In genomic region chr12:275784-276183, GRCh38 we compare ENCODE assay signal across 37 cellular contexts. TPM values are rescaled to one million over a fixed set of nuclear protein-coding genes. Genes with fewer than 3 reads are reported as not detected.
"Had no signal": no experiment of that assay in that cellular context is flagged by ENCODE, and none has a peak within 500 bp of the region (broad histone marks: within the 10 kb centered on the region; RNA-seq: fewer than 3 reads in every experiment).

No MANE protein-coding gene starts in this region.

- H3K9ac ChIP-seq: parathyroid adenoma had no signal

- H3K4me1 ChIP-seq: colonic mucosa, foreskin keratinocyte, left lung, parathyroid adenoma, right atrium auricular region, vagina had no signal

- H3K27me3 ChIP-seq: colonic mucosa, esophagus muscularis mucosa, foreskin keratinocyte, gastroesophageal sphincter, heart right ventricle, left lung, right atrium auricular region, tibial nerve, vagina had no signal

- H3K4me3 ChIP-seq: colonic mucosa, esophagus muscularis mucosa, gastroesophageal sphincter, heart right ventricle, left lung, mucosa of descending colon, right atrium auricular region, smooth muscle cell, thoracic aorta, tibial nerve, vagina had no signal

- H3K27ac Mint-ChIP-seq: dendritic cell treated with granulocyte-macrophage colony-stimulating factor and Interleukin-4, amounts not matched to agents 40 ng/mL and 50 ng/mL, for 4 days; endodermal cell; mesothelial cell of epicardium; natural killer cell treated with Interleukin-12 subunit alpha and Interleukin-12 subunit beta and Interleukin-15 and Interleukin-18, amount 100 ng/mL, for 72 hours; progenitor cell of endocrine pancreas; stimulated activated effector memory CD8-positive, alpha-beta T cell treated with anti-CD3 and anti-CD28 coated beads, Interleukin-12 subunit alpha, Interleukin-12 subunit beta, amount 100 ng/mL, for 72 hours; stimulated activated naive CD8-positive, alpha-beta T cell treated with anti-CD3 and anti-CD28 coated beads, Interleukin-15, Interleukin-2, amounts not matched to agents 100 ng/mL and 50 ng/mL, for 24 hours had no signal

- H3K9me3 Mint-ChIP-seq: dendritic cell treated with granulocyte-macrophage colony-stimulating factor and Interleukin-4, amounts not matched to agents 40 ng/mL and 50 ng/mL, for 4 days; endodermal cell; mesothelial cell of epicardium; natural killer cell treated with Interleukin-12 subunit alpha and Interleukin-12 subunit beta and Interleukin-15 and Interleukin-18, amount 100 ng/mL, for 72 hours; neural crest cell; stimulated activated effector memory CD8-positive, alpha-beta T cell treated with anti-CD3 and anti-CD28 coated beads, Interleukin-12 subunit alpha, Interleukin-12 subunit beta, amount 100 ng/mL, for 72 hours; stimulated activated naive CD8-positive, alpha-beta T cell treated with anti-CD3 and anti-CD28 coated beads, Interleukin-15, Interleukin-2, amounts not matched to agents 100 ng/mL and 50 ng/mL, for 24 hours had no signal

- H3K36me3 ChIP-seq: colonic mucosa, esophagus muscularis mucosa, right atrium auricular region, thoracic aorta, vagina had no signal

- H3K36me3 Mint-ChIP-seq: naive B cell had no signal

- H3K4me3 Mint-ChIP-seq: dendritic cell treated with granulocyte-macrophage colony-stimulating factor and Interleukin-4, amounts not matched to agents 40 ng/mL and 50 ng/mL, for 4 days; endodermal cell; mesothelial cell of epicardium; naive B cell; natural killer cell treated with Interleukin-12 subunit alpha and Interleukin-12 subunit beta and Interleukin-15 and Interleukin-18, amount 100 ng/mL, for 72 hours; neural crest cell; stimulated activated effector memory CD8-positive, alpha-beta T cell treated with anti-CD3 and anti-CD28 coated beads, Interleukin-12 subunit alpha, Interleukin-12 subunit beta, amount 100 ng/mL, for 72 hours; stimulated activated naive CD8-positive, alpha-beta T cell treated with anti-CD3 and anti-CD28 coated beads, Interleukin-15, Interleukin-2, amounts not matched to agents 100 ng/mL and 50 ng/mL, for 24 hours had no signal

- H3K4me1 Mint-ChIP-seq: endodermal cell, neural crest cell had no signal

- H3K9me3 ChIP-seq: colonic mucosa, esophagus muscularis mucosa, gastroesophageal sphincter, heart right ventricle, left lung, mucosa of descending colon, right atrium auricular region, thoracic aorta, tibial nerve, vagina had no signal

- ATAC-seq: foreskin keratinocyte; gastroesophageal sphincter; heart right ventricle; left cardiac atrium; left lung; mucosa of descending colon; natural killer cell treated with Interleukin-12 subunit alpha and Interleukin-12 subunit beta and Interleukin-15 and Interleukin-18, amount 100 ng/mL, for 72 hours; sciatic nerve; stimulated activated effector memory CD8-positive, alpha-beta T cell treated with anti-CD3 and anti-CD28 coated beads, Interleukin-12 subunit alpha, Interleukin-12 subunit beta, amount 100 ng/mL, for 72 hours had no signal

- H3K4me2 ChIP-seq: smooth muscle cell had no signal

- H2AFZ ChIP-seq: parathyroid adenoma had no signal

- H3K27ac ChIP-seq: colonic mucosa, esophagus muscularis mucosa, foreskin keratinocyte, gastroesophageal sphincter, heart right ventricle, left lung, parathyroid adenoma, right atrium auricular region, thoracic aorta, tibial nerve, vagina had no signal

- H3K79me2 ChIP-seq: parathyroid adenoma had no signal

- DNase-seq: colonic mucosa; effector CD8-positive, alpha-beta T cell; endodermal cell; foreskin keratinocyte; heart right ventricle; hippocampal formation; left cardiac atrium; left lung; mesenchymal stem cell; mucosa of descending colon; naive B cell; stimulated activated CD4-positive, alpha-beta T cell treated with anti-CD3 and anti-CD28 coated beads, Interleukin-12 subunit alpha, Interleukin-12 subunit beta, amount 100 ng/mL, for 4 hours; stimulated activated CD4-positive, alpha-beta T cell treated with anti-CD3 and anti-CD28 coated beads, Interleukin-1b, Interleukin-23, amount 100 ng/mL, for 48 hours; stimulated activated CD4-positive, alpha-beta T cell treated with anti-CD3 and anti-CD28 coated beads, Interleukin-4, amount 100 ng/mL, for 24 hours had no signal

- H3K27me3 Mint-ChIP-seq: naive B cell; natural killer cell treated with Interleukin-12 subunit alpha and Interleukin-12 subunit beta and Interleukin-15 and Interleukin-18, amount 100 ng/mL, for 72 hours; progenitor cell of endocrine pancreas; stimulated activated naive CD8-positive, alpha-beta T cell treated with anti-CD3 and anti-CD28 coated beads, Interleukin-15, Interleukin-2, amounts not matched to agents 100 ng/mL and 50 ng/mL, for 24 hours had no signal

RNA-seq across cellular contexts. Expression of gene SLC6A13, which starts 13.1 kb away (rescaled TPM):
- total RNA-seq: colonic mucosa, epithelial cell of proximal tubule, esophagus muscularis mucosa, fibroblast of lung, foreskin keratinocyte, gastroesophageal sphincter, kidney epithelial cell, lower leg skin, lung microvascular endothelial cell, mucosa of descending colon, osteoblast, ureter, vagina had no signal
- polyA plus RNA-seq: fibroblast of lung, foreskin keratinocyte had no signal
